In the genomic region with DNA sequence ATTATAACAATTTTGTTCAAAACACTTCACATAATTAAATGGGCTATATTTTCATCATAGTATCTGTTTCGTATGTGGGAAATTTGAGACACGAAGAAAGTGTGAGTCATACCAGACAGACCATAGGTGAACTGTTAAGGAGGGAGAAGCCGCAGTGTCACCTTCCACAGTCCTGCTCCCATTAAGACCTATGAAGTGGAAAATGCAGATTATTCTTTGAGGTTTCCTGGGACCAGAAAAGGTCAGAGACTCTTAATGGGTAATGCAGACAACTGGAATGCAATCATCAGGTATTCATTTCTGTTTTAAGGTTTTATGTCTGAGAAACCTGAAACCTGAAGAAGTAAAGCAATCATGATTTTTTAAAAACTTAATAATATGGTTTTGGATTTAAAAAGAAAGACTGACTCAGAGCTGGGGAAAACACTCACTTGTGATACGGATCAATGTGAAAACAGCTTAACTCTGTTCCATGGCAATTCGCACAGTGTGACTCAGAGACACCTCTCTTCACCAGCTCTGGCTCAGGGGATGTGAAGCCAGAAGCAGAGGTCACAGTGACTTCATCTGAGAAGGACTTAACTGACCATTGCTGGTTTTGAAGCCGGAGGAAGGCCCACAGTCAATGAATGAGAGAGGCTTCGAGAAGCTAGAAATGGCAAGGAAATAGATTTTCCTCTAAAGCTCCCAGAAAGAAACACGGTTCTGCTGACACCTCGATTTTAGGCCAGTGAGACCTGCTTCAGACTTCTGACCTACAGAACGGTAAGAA, we compare ENCODE assay signal across 8 cellular contexts. TPM values are rescaled to one million over a fixed set of nuclear protein-coding genes. Genes with fewer than 3 reads are reported as not detected.
A peak's percentile ranks its signal among the peaks of the same experiment; 100 is the strongest.
DNase-seq lines count a peak whose midpoint lies in the region; ATAC-seq, FAIRE-seq and TF ChIP-seq lines count a peak whose summit lies in the region.

No MANE protein-coding gene starts in this region.

- POLR2A ChIA-PET in A549 (lab: Yijun Ruan, JAX): no interaction called here

- H3K4me1 Mint-ChIP-seq in stimulated activated naive CD8-positive, alpha-beta T cell treated with anti-CD3 and anti-CD28 coated beads, Interleukin-15, amount 100 ng/mL, for 72 hours: peaks cover 45% of the 10 kb centered on the region
- peaks cover 7% of the 10 kb centered on the region for H3K4me1 Mint-ChIP-seq in CD14-positive monocyte

- no peak overlapping the region for H3K27ac ChIP-seq in A549

- H3K4me2 ChIP-seq in A549: no peak overlapping the region

- H3K9me3 ChIP-seq in A549: no peaks in the 10 kb centered on the region

- 59% methylated on average over 10 of the region's 10 CpGs for WGBS in A549 (ENCODE audit: missing lambda C conversion rate)

- no peaks in the 10 kb centered on the region for H3K4me1 ChIP-seq in A549

- no peak for TF ChIP-seq POLR2A in A549 (IDR thresholded peaks at IDR 0.05; ENCODE audit: low read length)

- peaks cover 0 to 7% of the 10 kb centered on the region in 2 donors for H3K9me3 Mint-ChIP-seq in stimulated activated naive CD8-positive, alpha-beta T cell treated with anti-CD3 and anti-CD28 coated beads, Interleukin-15, amount 100 ng/mL, for 72 hours
- peaks cover 0 to 9% (median 3%) of the 10 kb centered on the region in 7 donors for H3K9me3 Mint-ChIP-seq in CD14-positive monocyte

- TF ChIP-seq EP300 in A549 (IDR thresholded peaks at IDR 0.05): no peak

- intact Hi-C loops in CD14-positive monocyte (cut with micrococcal nuclease): no loop called here

- 0 out of 6 replicates have a peak, but pooled peaks of 1 of the 2 experiments have one; percentile 24 for ATAC-seq in A549
- peak; percentile 70 for ATAC-seq in GM19395 (IDR thresholded peaks at IDR 0.05; ENCODE audit: unreplicated experiment)
- ATAC-seq in HG03342 (IDR thresholded peaks at IDR 0.05; ENCODE audit: unreplicated experiment): peak; percentile 68
- peak; percentile 87 for ATAC-seq in stimulated activated naive CD8-positive, alpha-beta T cell treated with anti-CD3 and anti-CD28 coated beads, Interleukin-15, amount 100 ng/mL, for 72 hours

- no peak for TF ChIP-seq RAD21 in A549 (conservative IDR thresholded peaks at IDR 0.05 in 1 of 2, IDR thresholded peaks at IDR 0.05 in 1 of 2)

- no peak for TF ChIP-seq CTCF in A549 (IDR thresholded peaks at IDR 0.05)
- TF ChIP-seq CTCF in astrocyte of the spinal cord (IDR thresholded peaks at IDR 0.05; ENCODE audit: low read depth, low read length): no peak
- TF ChIP-seq CTCF in CD14-positive monocyte (IDR thresholded peaks at IDR 0.05): no peak

- CTCF ChIA-PET in A549 (lab: Yijun Ruan, JAX): interaction anchor here (0.9 to 3.1 kb wide), 5 partner anchors 10 to 217 kb away, joined by 3 to 10 read pairs (median 4); partner anchors contain the start of gene RFK

- FAIRE-seq in A549 (lab: Jason Lieb, UNC): no peak

- H3K27me3 Mint-ChIP-seq in stimulated activated naive CD8-positive, alpha-beta T cell treated with anti-CD3 and anti-CD28 coated beads, Interleukin-15, amount 100 ng/mL, for 72 hours: peaks cover 6% of the 10 kb centered on the region
- H3K27me3 Mint-ChIP-seq in CD14-positive monocyte (ENCODE audit: low read depth in 3 of 3): peaks cover 0 to 2% (median 0%) of the 10 kb centered on the region in 3 donors

- H3K4me3 ChIP-seq in A549 (no peak overlapping the region), astrocyte of the spinal cord (ENCODE audit: low read depth, low read length) (no peak overlapping the region)

- no peaks in the 10 kb centered on the region for H3K36me3 Mint-ChIP-seq in CD14-positive monocyte

- peak overlapping the region; percentile 95 to 97 for H3K27ac Mint-ChIP-seq in stimulated activated naive CD8-positive, alpha-beta T cell treated with anti-CD3 and anti-CD28 coated beads, Interleukin-15, amount 100 ng/mL, for 72 hours
- no peak overlapping the region for H3K27ac Mint-ChIP-seq in CD14-positive monocyte

- in situ Hi-C loops in astrocyte of the spinal cord (cut with HindIII; ENCODE audit: low sequenced_read_pairs): no loop called here

- DNase-seq in A549 (ENCODE audit: low read depth in 1 of 2, low spot score in 1 of 2) (no peak), astrocyte of the spinal cord (ENCODE audit: low read depth, low spot score) (peak; percentile 90), CD14-positive monocyte (ENCODE audit: low spot score) (no peak), SKM-1 treated with dmso at 0.1 percent for 144 hours (lab: John Stamatoyannopoulos, UW; ENCODE audit: unreplicated experiment) (no peak), germinal center (ENCODE audit: low spot score) (no peak)
- DNase-seq in stimulated activated naive CD8-positive, alpha-beta T cell treated with anti-CD3 and anti-CD28 coated beads, Interleukin-15, amount 100 ng/mL, for 72 hours: peak; percentile 41 to 74

- H3K4me3 Mint-ChIP-seq in stimulated activated naive CD8-positive, alpha-beta T cell treated with anti-CD3 and anti-CD28 coated beads, Interleukin-15, amount 100 ng/mL, for 72 hours: peak overlapping the region; percentile 61 to 88
- H3K4me3 Mint-ChIP-seq in CD14-positive monocyte: no peak overlapping the region

TF ChIP-seq in A549, 52 proteins besides CTCF, POLR2A, EP300 and RAD21:
- TF ChIP-seq POLR2AphosphoS2 (conservative IDR thresholded peaks at IDR 0.05; ENCODE audit: low read length) (no peak), MAFK (IDR thresholded peaks at IDR 0.05; ENCODE audit: partially characterized antibody) (peak; percentile 40)

RNA-seq across cellular contexts. Expression of gene GCNT1, which starts 17.2 kb away (rescaled TPM):
- polyA plus RNA-seq in A549 (2011; rRNA removed) (2.2 and 3.3 TPM in 2 replicates), A549 (2017; fragmentation: RNase III; extraction: RNeasy Plus Mini Kit Qiagen cat#74134 plus additional on column Dnase treatment) (0.85 to 1.3 TPM (median 1.0 TPM) in 3 replicates), CD14-positive monocyte (10 to 100 TPM in 1 of 2 donors, 1 to 10 TPM in 1; 8.4 to 15.4 TPM)
- polyA plus RNA-seq in A549 (2012; cell fraction: cytosol; rRNA removed): 0.75 and 0.96 TPM in 2 replicates
- polyA plus RNA-seq in A549 (2012; cell fraction: nucleus; rRNA removed): 0.42 and 0.67 TPM in 2 replicates
- 2.0 and 5.7 TPM in 2 replicates for polyA minus RNA-seq in A549 (2011; rRNA and poly(A)+ RNA removed)

RNA-seq across cellular contexts. Expression of gene RFK, which starts 47.5 kb away (rescaled TPM):
- 130 and 184 TPM in 2 replicates for polyA plus RNA-seq in A549 (2011; rRNA removed)
- polyA plus RNA-seq in A549 (2012; cell fraction: cytosol; rRNA removed): 22.4 and 34.2 TPM in 2 replicates
- polyA plus RNA-seq in A549 (2012; cell fraction: nucleus; rRNA removed): 8.7 and 11.8 TPM in 2 replicates
- 43.1 to 56.7 TPM (median 50.5 TPM) in 3 replicates for polyA plus RNA-seq in A549 (2017; fragmentation: RNase III; extraction: RNeasy Plus Mini Kit Qiagen cat#74134 plus additional on column Dnase treatment)
- 20.9 and 23.0 TPM in 2 replicates for polyA minus RNA-seq in A549 (2011; rRNA and poly(A)+ RNA removed)
- 10 to 100 TPM; 44.4 to 46.6 TPM for polyA plus RNA-seq in CD14-positive monocyte

Comparison
In these comparisons a context has a peak if more than half of its experiments do, and no peak if none do; other contexts are left out.
1. DNase-seq: peak in astrocyte of the spinal cord (single experiment) and stimulated activated naive CD8-positive, alpha-beta T cell treated with anti-CD3 and anti-CD28 coated beads, Interleukin-15, amount 100 ng/mL, for 72 hours (2 of 2); none in A549 (0 of 2), CD14-positive monocyte (single experiment), SKM-1 treated with dmso at 0.1 percent for 144 hours (single experiment) and germinal center (single experiment).
2. H3K27ac Mint-ChIP-seq: peak in stimulated activated naive CD8-positive, alpha-beta T cell treated with anti-CD3 and anti-CD28 coated beads, Interleukin-15, amount 100 ng/mL, for 72 hours (2 of 2); none in CD14-positive monocyte (0 of 7).
3. H3K4me3 Mint-ChIP-seq: peak in stimulated activated naive CD8-positive, alpha-beta T cell treated with anti-CD3 and anti-CD28 coated beads, Interleukin-15, amount 100 ng/mL, for 72 hours (2 of 2); none in CD14-positive monocyte (0 of 2).